In genomic region chr16:80852261-80852872, GRCh38 we compare ENCODE assay signal across 9 cellular contexts. TPM values are rescaled to one million over a fixed set of nuclear protein-coding genes. Genes with fewer than 3 reads are reported as not detected.
DNase-seq lines count a peak whose midpoint lies in the region; ATAC-seq and TF ChIP-seq lines count a peak whose summit lies in the region.
"Had no signal": no experiment of that assay in that cellular context is flagged by ENCODE, and none has a peak within 500 bp of the region (broad histone marks: within the 10 kb centered on the region; RNA-seq: fewer than 3 reads in every experiment).

No MANE protein-coding gene starts in this region.

- no peak for ATAC-seq in body of pancreas
- no peak for ATAC-seq in psoas muscle
- no peak for ATAC-seq in GM21528 (IDR thresholded peaks at IDR 0.05; ENCODE audit: low FRiP score, unreplicated experiment)

- H3K4me1 ChIP-seq in body of pancreas (no peaks in the 10 kb centered on the region), psoas muscle (no peaks in the 10 kb centered on the region), tibial nerve (no peaks in the 10 kb centered on the region)

- DNase-seq in ELF-1 (ENCODE audit: low read depth, low spot score) (peak; percentile 14), body of pancreas (peak in 1 of 4 donors; percentile 22), osteocyte (ENCODE audit: extremely low spot score, unreplicated experiment) (no peak), psoas muscle (no peak), tibial nerve (ENCODE audit: low spot score in 2 of 2) (no peak), amniotic stem cell (lab: John Stamatoyannopoulos, UW) (no peak)
- DNase-seq: MG63 had no signal

- no peak overlapping the region for H3K27ac ChIP-seq in body of pancreas
- no peak overlapping the region for H3K27ac ChIP-seq in psoas muscle
- no peak overlapping the region for H3K27ac ChIP-seq in tibial nerve

- H3K9me3 ChIP-seq in body of pancreas: no peaks in the 10 kb centered on the region
- H3K9me3 ChIP-seq in psoas muscle: no peaks in the 10 kb centered on the region
- H3K9me3 ChIP-seq in tibial nerve: no peaks in the 10 kb centered on the region
- H3K9me3 ChIP-seq: MG63 had no signal

- H3K27me3 ChIP-seq in body of pancreas (no peaks in the 10 kb centered on the region), psoas muscle (ENCODE audit: insufficient read depth in 3 of 3, low read length in 2 of 3) (no peaks in the 10 kb centered on the region), tibial nerve (no peaks in the 10 kb centered on the region)
- H3K27me3 ChIP-seq: MG63 had no signal

- no peak overlapping the region for H3K4me3 Mint-ChIP-seq in osteocyte (ENCODE audit: unreplicated experiment)

- H3K9me3 Mint-ChIP-seq in osteocyte (ENCODE audit: unreplicated experiment): no peaks in the 10 kb centered on the region

- intact Hi-C loops in body of pancreas (cut with DNase I): no loop called here
- intact Hi-C loops in psoas muscle (cut with DNase I): no loop called here

- no peaks in the 10 kb centered on the region for H3K4me1 Mint-ChIP-seq in osteocyte (ENCODE audit: unreplicated experiment)

- no peak overlapping the region for H3K27ac Mint-ChIP-seq in osteocyte (ENCODE audit: unreplicated experiment)

- H3K27me3 Mint-ChIP-seq in osteocyte (ENCODE audit: unreplicated experiment): peaks cover under 1% of the 10 kb centered on the region

- H3K36me3 ChIP-seq in body of pancreas (replicated peaks in 1 of 2; ENCODE audit: insufficient read depth in 1 of 2, low read depth in 2 of 2): no peaks in the 10 kb centered on the region
- H3K36me3 ChIP-seq in psoas muscle (ENCODE audit: insufficient read depth in 1 of 2, low read depth in 1 of 2): no peaks in the 10 kb centered on the region
- no peaks in the 10 kb centered on the region for H3K36me3 ChIP-seq in tibial nerve
- H3K36me3 ChIP-seq: MG63 had no signal

- 95% methylated on average over 5 of the region's 5 CpGs for WGBS in body of pancreas, 2 donors
- WGBS in psoas muscle, 3 donors: 92 to 93% (median 92%) methylated on average over 5 of the region's 5 CpGs
- WGBS in tibial nerve, 2 donors: 88 to 90% methylated on average over 5 of the region's 5 CpGs

- TF ChIP-seq POLR2A in body of pancreas (IDR thresholded peaks at IDR 0.05) (no peak), tibial nerve (IDR thresholded peaks at IDR 0.05) (no peak)

- TF ChIP-seq RAD21 in Ishikawa (IDR thresholded peaks at IDR 0.05; ENCODE audit: low read depth): peak; percentile 33; the same call in 1 of the 2 replicates

- no peaks in the 10 kb centered on the region for H3K36me3 Mint-ChIP-seq in osteocyte (ENCODE audit: unreplicated experiment)

- H3K4me3 ChIP-seq in body of pancreas (no peak overlapping the region), psoas muscle (no peak overlapping the region), tibial nerve (no peak overlapping the region)
- H3K4me3 ChIP-seq: MG63 had no signal

- TF ChIP-seq EP300 in Ishikawa (IDR thresholded peaks at IDR 0.05; ENCODE audit: borderline replicate concordance) (no peak), tibial nerve (IDR thresholded peaks at IDR 0.05) (no peak)

- TF ChIP-seq CTCF in body of pancreas (IDR thresholded peaks at IDR 0.05) (peak in 4 of 7 experiments; percentile 5 to 24 (median 16)), osteocyte (IDR thresholded peaks at IDR 0.05) (peak; percentile 17), psoas muscle (IDR thresholded peaks at IDR 0.05) (no peak), tibial nerve (IDR thresholded peaks at IDR 0.05) (no peak)

TF ChIP-seq in Ishikawa, 13 proteins besides CTCF, POLR2A, EP300 and RAD21:
- TF ChIP-seq MAX (IDR thresholded peaks at IDR 0.05) (no peak), CEBPB (IDR thresholded peaks at IDR 0.05) (no peak), TAF1 (IDR thresholded peaks at IDR 0.05; ENCODE audit: low read depth) (no peak), FOXM1 (IDR thresholded peaks at IDR 0.05; ENCODE audit: borderline replicate concordance, low read depth) (no peak), YY1 (IDR thresholded peaks at IDR 0.05; ENCODE audit: low read depth) (no peak), USF1 (IDR thresholded peaks at IDR 0.05) (no peak), TCF12 (IDR thresholded peaks at IDR 0.05; ENCODE audit: low read depth) (no peak), NFIC (IDR thresholded peaks at IDR 0.05) (no peak), CREB1 (IDR thresholded peaks at IDR 0.05; ENCODE audit: low read depth) (no peak), TEAD4 (IDR thresholded peaks at IDR 0.05) (no peak), REST (IDR thresholded peaks at IDR 0.05; ENCODE audit: low read depth) (no peak), EGR1 (IDR thresholded peaks at IDR 0.05) (no peak), ZBTB7A (IDR thresholded peaks at IDR 0.05; ENCODE audit: low read depth) (no peak)

RNA-seq across cellular contexts. Expression of gene CDYL2, which starts 48.0 kb away (rescaled TPM):
- total RNA-seq in body of pancreas: 1 to 10 TPM; 1.6 to 7.8 TPM
- total RNA-seq in osteocyte: 1.8 and 1.9 TPM in 2 replicates
- total RNA-seq in psoas muscle: 1 to 10 TPM; 1.0 to 2.2 (median 1.4) TPM
- under 1 TPM; 0.23 to 0.40 (median 0.30) TPM for polyA plus RNA-seq in psoas muscle
- total RNA-seq in tibial nerve: 1 to 10 TPM; 2.2 to 5.7 (median 3.2) TPM

Comparison
In these comparisons a context has a peak if more than half of its experiments do, and no peak if none do; other contexts are left out.
1. CTCF ChIP-seq: peak in body of pancreas (4 of 7) and osteocyte (single experiment); none in psoas muscle (single experiment) and tibial nerve (0 of 5).